ENCODE assay signal across 1 cellular context in genomic region chr20:50844430-50845100, GRCh38.
TF ChIP-seq lines count a peak whose summit lies in the region.

No MANE protein-coding gene starts in this region.

TF ChIP-seq in HepG2, 621 proteins besides CTCF, POLR2A, EP300 and RAD21:
- TF ChIP-seq ZNF629 (CRISPR knock-in tag; conservative IDR thresholded peaks at IDR 0.05) (0 out of 2 replicates have a peak, but pooled peaks have one; percentile 15), ATF7 (IDR thresholded peaks at IDR 0.05) (no peak), ATF7 (CRISPR knock-in tag; IDR thresholded peaks at IDR 0.05) (no peak), FOSL2 (CRISPR knock-in tag; IDR thresholded peaks at IDR 0.05) (peak; percentile 29; the same call in 1 of the 2 replicates)
TF ChIP-seq in HepG2: peak in this region for 2.
